In genomic region chr10:121846555-121846954, GRCh38 we compare ENCODE assay signal across 23 cellular contexts.
DNase-seq lines count a peak whose midpoint lies in the region; ATAC-seq, FAIRE-seq and TF ChIP-seq lines count a peak whose summit lies in the region.
"Had no signal": no experiment of that assay in that cellular context is flagged by ENCODE, and none has a peak within 500 bp of the region (broad histone marks: within the 10 kb centered on the region; RNA-seq: fewer than 3 reads in every experiment).

No MANE protein-coding gene starts in this region.

- H3K9ac ChIP-seq in MM.1S (ENCODE audit: low read length), result no peak overlapping the region
- H3K9ac ChIP-seq: BLaER1 had no signal

- no peak overlapping the region for H3K4me3 ChIP-seq in HEK293 (ENCODE audit: low read depth, low read length)
- H3K4me3 ChIP-seq in MM.1S (ENCODE audit: low read length), result no peak overlapping the region
- no peak overlapping the region for H3K4me3 ChIP-seq in pancreas
- H3K4me3 ChIP-seq: BLaER1 had no signal

- WGBS in pancreas, 2 donors, result 93 to 97% methylated on average over 2 of the region's 2 CpGs

- no peak for ATAC-seq in pancreas
- no peak for ATAC-seq in GM18907 (IDR thresholded peaks at IDR 0.05; ENCODE audit: unreplicated experiment)

- no peak for FAIRE-seq in pancreas (lab: Jason Lieb, UNC)
- FAIRE-seq: A204.1, GM12891 had no signal

- no peaks in the 10 kb centered on the region for H3K9me2 ChIP-seq in MM.1S (replicated peaks; ENCODE audit: insufficient read depth, low read length)

- H3K4me1 ChIP-seq in HEK293 (ENCODE audit: control insufficient read depth, insufficient read depth, low read length), result no peaks in the 10 kb centered on the region
- H3K4me1 ChIP-seq in MM.1S (ENCODE audit: low read length), result peaks cover 22% of the 10 kb centered on the region
- no peaks in the 10 kb centered on the region for H3K4me1 ChIP-seq in pancreas
- H3K4me1 ChIP-seq: BE2C, BLaER1 had no signal

- H3K9me3 ChIP-seq in HEK293 (ENCODE audit: control insufficient read depth, insufficient read depth, low read depth, low read length), result no peaks in the 10 kb centered on the region
- H3K9me3 ChIP-seq in MM.1S (replicated peaks; ENCODE audit: insufficient read depth, low read length), result no peaks in the 10 kb centered on the region
- no peaks in the 10 kb centered on the region for H3K9me3 ChIP-seq in pancreas
- H3K9me3 ChIP-seq: BE2C had no signal

- CTCF ChIA-PET in HEK293 (lab: Yijun Ruan, JAX), result no interaction called here

- intact Hi-C loops in pancreas (cut with DNase I), result no loop called here

- H3K36me3 ChIP-seq in HEK293 (ENCODE audit: control insufficient read depth in 2 of 2, insufficient read depth in 1 of 2, low read length in 2 of 2), result peaks cover 3 to 5% of the 10 kb centered on the region in 2 experiments; a peak in 2 of 3 replicates
- no peaks in the 10 kb centered on the region for H3K36me3 ChIP-seq in MM.1S (replicated peaks; ENCODE audit: insufficient read depth, low read length)
- H3K36me3 ChIP-seq in pancreas, result no peaks in the 10 kb centered on the region
- H3K36me3 ChIP-seq: BE2C had no signal

- H4K20me1 ChIP-seq in MM.1S (ENCODE audit: insufficient read depth, low read length), result no peaks in the 10 kb centered on the region
- H4K20me1 ChIP-seq: BLaER1 had no signal

- DNase-seq in MM.1S (no peak), pancreas (no peak), epidermal melanocyte (ENCODE audit: insufficient read length, low spot score) (no peak)
- DNase-seq: 8988T; ACHN; BE2C; C1 segment of cervical spinal cord; CD4-positive, alpha-beta memory T cell; CD4-positive, CD25-positive, alpha-beta regulatory T cell; CD8-positive, alpha-beta memory T cell; COR-L47; DMS 273 treated with DMSO at 0.1 percent for 48 hours; DMS153; DMS53; DMS79; DND-41; EL; GF-D8 had no signal

- POLR2A ChIA-PET in HEK293 (lab: Yijun Ruan, JAX), result no interaction called here

- H3K27ac ChIP-seq in HEK293 (ENCODE audit: extremely low read depth, low read depth, low read length), result no peak overlapping the region
- peak overlapping the region; percentile 64; the same call in 1 of the 2 replicates for H3K27ac ChIP-seq in MM.1S (ENCODE audit: low read length)
- no peak overlapping the region for H3K27ac ChIP-seq in pancreas
- H3K27ac ChIP-seq: BLaER1 had no signal

- no peak overlapping the region for H2AFZ ChIP-seq in MM.1S (ENCODE audit: low read length)

- no peaks in the 10 kb centered on the region for H3K27me3 ChIP-seq in MM.1S (replicated peaks; ENCODE audit: insufficient read depth, low read length)
- H3K27me3 ChIP-seq in pancreas, result no peaks in the 10 kb centered on the region
- H3K27me3 ChIP-seq: BE2C, BLaER1 had no signal

- H3K4me2 ChIP-seq in MM.1S (ENCODE audit: low read depth, low read length), result peak overlapping the region; percentile 53; the same call in 1 of the 2 replicates
- H3K4me2 ChIP-seq: BLaER1 had no signal

- H3K79me2 ChIP-seq in MM.1S (ENCODE audit: low read length), result no peaks in the 10 kb centered on the region

- TF ChIP-seq CTCF in HEK293 (tag by site-specific recombination; IDR thresholded peaks at IDR 0.05) (no peak), MM.1S (IDR thresholded peaks at IDR 0.05; ENCODE audit: low read length) (no peak), pancreas (IDR thresholded peaks at IDR 0.05) (no peak)

- H3F3A ChIP-seq in MM.1S (ENCODE audit: insufficient read depth, low read length), result peaks cover 17% of the 10 kb centered on the region

TF ChIP-seq in HEK293, 187 proteins besides CTCF, POLR2A, EP300 and RAD21 (continues in another document):
- TF ChIP-seq ZBTB49 (tag by site-specific recombination; IDR thresholded peaks at IDR 0.05; ENCODE audit: low read depth) (no peak), OVOL3 (tag by site-specific recombination; IDR thresholded peaks at IDR 0.05) (0 out of 2 replicates have a peak, but pooled peaks have one; percentile 41), ZNF501 (tag by site-specific recombination; IDR thresholded peaks at IDR 0.05) (no peak), BCL11B (tag by site-specific recombination; IDR thresholded peaks at IDR 0.05; ENCODE audit: low read depth) (0 out of 2 replicates have a peak, but pooled peaks have one; percentile 34), ZNF140 (tag by site-specific recombination; IDR thresholded peaks at IDR 0.05) (peak; percentile 95), ZFP69B (tag by site-specific recombination; IDR thresholded peaks at IDR 0.05) (no peak), ZNF341 (tag by site-specific recombination; IDR thresholded peaks at IDR 0.05; ENCODE audit: low read depth) (peak; percentile 35; the same call in 1 of the 2 replicates)
- TF ChIP-seq, protein P1, sequence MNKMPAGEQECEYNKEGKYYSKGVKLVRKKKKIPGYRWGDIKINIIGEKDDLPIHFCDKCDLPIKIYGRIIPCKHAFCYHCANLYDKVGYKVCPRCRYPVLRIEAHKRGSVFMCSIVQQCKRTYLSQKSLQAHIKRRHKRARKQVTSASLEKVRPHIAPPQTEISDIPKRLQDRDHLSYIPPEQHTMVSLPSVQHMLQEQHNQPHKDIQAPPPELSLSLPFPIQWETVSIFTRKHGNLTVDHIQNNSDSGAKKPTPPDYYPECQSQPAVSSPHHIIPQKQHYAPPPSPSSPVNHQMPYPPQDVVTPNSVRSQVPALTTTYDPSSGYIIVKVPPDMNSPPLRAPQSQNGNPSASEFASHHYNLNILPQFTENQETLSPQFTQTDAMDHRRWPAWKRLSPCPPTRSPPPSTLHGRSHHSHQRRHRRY (tag by site-specific recombination; IDR thresholded peaks at IDR 0.05), result no peak
- TF ChIP-seq, protein P2, sequence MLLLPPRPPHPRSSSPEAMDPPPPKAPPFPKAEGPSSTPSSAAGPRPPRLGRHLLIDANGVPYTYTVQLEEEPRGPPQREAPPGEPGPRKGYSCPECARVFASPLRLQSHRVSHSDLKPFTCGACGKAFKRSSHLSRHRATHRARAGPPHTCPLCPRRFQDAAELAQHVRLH (tag by site-specific recombination; IDR thresholded peaks at IDR 0.05), result peak; percentile 52; the same call in 1 of the 2 replicates
- TF ChIP-seq, protein P3, sequence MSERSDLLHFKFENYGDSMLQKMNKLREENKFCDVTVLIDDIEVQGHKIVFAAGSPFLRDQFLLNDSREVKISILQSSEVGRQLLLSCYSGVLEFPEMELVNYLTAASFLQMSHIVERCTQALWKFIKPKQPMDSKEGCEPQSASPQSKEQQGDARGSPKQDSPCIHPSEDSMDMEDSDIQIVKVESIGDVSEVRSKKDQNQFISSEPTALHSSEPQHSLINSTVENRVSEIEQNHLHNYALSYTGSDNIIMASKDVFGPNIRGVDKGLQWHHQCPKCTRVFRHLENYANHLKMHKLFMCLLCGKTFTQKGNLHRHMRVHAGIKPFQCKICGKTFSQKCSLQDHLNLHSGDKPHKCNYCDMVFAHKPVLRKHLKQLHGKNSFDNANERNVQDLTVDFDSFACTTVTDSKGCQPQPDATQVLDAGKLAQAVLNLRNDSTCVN (tag by site-specific recombination; optimal IDR thresholded peaks at IDR 0.05), result no peak
- TF ChIP-seq, protein P4, sequence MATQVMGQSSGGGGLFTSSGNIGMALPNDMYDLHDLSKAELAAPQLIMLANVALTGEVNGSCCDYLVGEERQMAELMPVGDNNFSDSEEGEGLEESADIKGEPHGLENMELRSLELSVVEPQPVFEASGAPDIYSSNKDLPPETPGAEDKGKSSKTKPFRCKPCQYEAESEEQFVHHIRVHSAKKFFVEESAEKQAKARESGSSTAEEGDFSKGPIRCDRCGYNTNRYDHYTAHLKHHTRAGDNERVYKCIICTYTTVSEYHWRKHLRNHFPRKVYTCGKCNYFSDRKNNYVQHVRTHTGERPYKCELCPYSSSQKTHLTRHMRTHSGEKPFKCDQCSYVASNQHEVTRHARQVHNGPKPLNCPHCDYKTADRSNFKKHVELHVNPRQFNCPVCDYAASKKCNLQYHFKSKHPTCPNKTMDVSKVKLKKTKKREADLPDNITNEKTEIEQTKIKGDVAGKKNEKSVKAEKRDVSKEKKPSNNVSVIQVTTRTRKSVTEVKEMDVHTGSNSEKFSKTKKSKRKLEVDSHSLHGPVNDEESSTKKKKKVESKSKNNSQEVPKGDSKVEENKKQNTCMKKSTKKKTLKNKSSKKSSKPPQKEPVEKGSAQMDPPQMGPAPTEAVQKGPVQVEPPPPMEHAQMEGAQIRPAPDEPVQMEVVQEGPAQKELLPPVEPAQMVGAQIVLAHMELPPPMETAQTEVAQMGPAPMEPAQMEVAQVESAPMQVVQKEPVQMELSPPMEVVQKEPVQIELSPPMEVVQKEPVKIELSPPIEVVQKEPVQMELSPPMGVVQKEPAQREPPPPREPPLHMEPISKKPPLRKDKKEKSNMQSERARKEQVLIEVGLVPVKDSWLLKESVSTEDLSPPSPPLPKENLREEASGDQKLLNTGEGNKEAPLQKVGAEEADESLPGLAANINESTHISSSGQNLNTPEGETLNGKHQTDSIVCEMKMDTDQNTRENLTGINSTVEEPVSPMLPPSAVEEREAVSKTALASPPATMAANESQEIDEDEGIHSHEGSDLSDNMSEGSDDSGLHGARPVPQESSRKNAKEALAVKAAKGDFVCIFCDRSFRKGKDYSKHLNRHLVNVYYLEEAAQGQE (tag by site-specific recombination; IDR thresholded peaks at IDR 0.05), result peak; percentile 83
